Comparison of ENCODE assay signal across 9 cellular contexts in genomic region chr19:55383279-55383788, GRCh38. TPM values are rescaled to one million over a fixed set of nuclear protein-coding genes. Genes with fewer than 3 reads are reported as not detected.
DNase-seq lines count a peak whose midpoint lies in the region; ATAC-seq, FAIRE-seq and TF ChIP-seq lines count a peak whose summit lies in the region.
"Had no signal": no experiment of that assay in that cellular context is flagged by ENCODE, and none has a peak within 500 bp of the region (broad histone marks: within the 10 kb centered on the region; RNA-seq: fewer than 3 reads in every experiment).

No MANE protein-coding gene starts in this region.

- POLR2A ChIA-PET in SK-N-SH (lab: Yijun Ruan, JAX), result interaction anchor here (0.6 to 1.9 kb wide), 9 partner anchors 15 to 167 kb away, joined by 3 to 12 read pairs (median 3); partner anchors contain the start of genes KMT5C, UBE2S and ZNF628
- POLR2A ChIA-PET in activated CD4-positive, alpha-beta T cell treated with anti-CD3 and anti-CD28 coated beads, Interleukin-2, amount 10 ng/mL, durations not matched to agents 7 days and 5 days (lab: Charles Lee), result interaction anchor here (0.9 to 2.6 kb wide), 4 partner anchors 22 to 124 kb away, joined by 3 to 12 read pairs (median 4); partner anchors contain the start of genes PPP6R1 and UBE2S

- H3K27me3 Mint-ChIP-seq in activated CD4-positive, alpha-beta T cell treated with anti-CD3 and anti-CD28 coated beads, Interleukin-2, amount 10 ng/mL, durations not matched to agents 7 days and 5 days, result no peaks in the 10 kb centered on the region

- intact Hi-C loops in kidney (cut with DNase I), result no loop called here

- H3K9me2 ChIP-seq in SK-N-SH (no peaks in the 10 kb centered on the region), hepatocyte (replicated peaks; ENCODE audit: insufficient read depth) (no peaks in the 10 kb centered on the region)

- H4K20me1 ChIP-seq in SK-N-SH (ENCODE audit: insufficient read depth) (peaks cover 24% of the 10 kb centered on the region), hepatocyte (ENCODE audit: insufficient read depth, poor library complexity, severe bottlenecking) (peaks cover 25% of the 10 kb centered on the region)

- H3K27me3 ChIP-seq in SK-N-SH (ENCODE audit: insufficient read depth), result no peaks in the 10 kb centered on the region
- no peaks in the 10 kb centered on the region for H3K27me3 ChIP-seq in hepatocyte
- peaks cover 0 to 3% (median 0%) of the 10 kb centered on the region in 5 donors for H3K27me3 ChIP-seq in subcutaneous abdominal adipose tissue (ENCODE audit: control insufficient read depth in 5 of 5, insufficient read depth in 4 of 5, low read length in 5 of 5)

- peaks cover 47% of the 10 kb centered on the region for H3K4me1 Mint-ChIP-seq in activated CD4-positive, alpha-beta T cell treated with anti-CD3 and anti-CD28 coated beads, Interleukin-2, amount 10 ng/mL, durations not matched to agents 7 days and 5 days

- no peak for FAIRE-seq in kidney (lab: Jason Lieb, UNC)
- FAIRE-seq: G401.6 had no signal

- H3F3A ChIP-seq in SK-N-SH (replicated peaks; ENCODE audit: insufficient read depth), result peaks cover 9% of the 10 kb centered on the region

- H3K79me2 ChIP-seq in SK-N-SH (ENCODE audit: insufficient read depth) (peaks cover 26% of the 10 kb centered on the region), hepatocyte (peaks cover 40% of the 10 kb centered on the region)

- 30% methylated on average over 24 of the region's 31 CpGs for WGBS in SK-N-SH (ENCODE audit: low lambda C conversion rate)
- WGBS in hepatocyte (ENCODE audit: low lambda C conversion rate, missing lambda C conversion rate), result 43% methylated on average over 9 of the region's 31 CpGs

- H3K4me2 ChIP-seq in SK-N-SH, result peak overlapping the region; percentile 59
- peak overlapping the region; percentile 90 for H3K4me2 ChIP-seq in hepatocyte

- no peak for ATAC-seq in SK-N-SH treated with all-trans-retinoic acid at 6 μM for 48 hours
- ATAC-seq in HG03280 (IDR thresholded peaks at IDR 0.05; ENCODE audit: unreplicated experiment), result no peak

- H3K36me3 ChIP-seq in SK-N-SH (replicated peaks in 1 of 2; ENCODE audit: control insufficient read depth in 1 of 2, insufficient read depth in 2 of 2, low read length in 1 of 2) (peaks cover 16 to 23% of the 10 kb centered on the region in 2 experiments), hepatocyte (replicated peaks; ENCODE audit: insufficient read depth, low read depth) (no peaks in the 10 kb centered on the region), subcutaneous abdominal adipose tissue (ENCODE audit: control insufficient read depth in 5 of 5, insufficient read depth in 5 of 5, low read length in 5 of 5) (peaks cover 0 to 15% (median 13%) of the 10 kb centered on the region in 5 donors), kidney (ENCODE audit: control insufficient read depth in 1 of 2, insufficient read depth in 2 of 2, low read length in 2 of 2) (peaks cover 3 to 14% of the 10 kb centered on the region in 2 donors)

- peak overlapping the region; percentile 88 for H3K4me3 Mint-ChIP-seq in activated CD4-positive, alpha-beta T cell treated with anti-CD3 and anti-CD28 coated beads, Interleukin-2, amount 10 ng/mL, durations not matched to agents 7 days and 5 days

- CTCF ChIA-PET in SK-N-SH (lab: Yijun Ruan, JAX), result interaction anchor here (0.7 to 2.9 kb wide), 21 partner anchors 10 to 271 kb away, joined by 3 to 33 read pairs (median 4); partner anchors contain the start of genes IL11 and KMT5C
- CTCF ChIA-PET in activated CD4-positive, alpha-beta T cell treated with anti-CD3 and anti-CD28 coated beads, Interleukin-2, amount 10 ng/mL, durations not matched to agents 7 days and 5 days (lab: Charles Lee), result interaction anchor here (0.6 to 2.0 kb wide), 16 partner anchors 8 to 161 kb away, joined by 3 to 8 read pairs (median 4); no protein-coding TSS in a partner anchor

- no peak for TF ChIP-seq RAD21 in SK-N-SH (IDR thresholded peaks at IDR 0.05; ENCODE audit: low read length)

- no peak for TF ChIP-seq CTCF in SK-N-SH (IDR thresholded peaks at IDR 0.05)
- no peak for TF ChIP-seq CTCF in hepatocyte (IDR thresholded peaks at IDR 0.05; ENCODE audit: poor library complexity)
- TF ChIP-seq CTCF in kidney (IDR thresholded peaks at IDR 0.05; ENCODE audit: borderline replicate concordance, extremely low read depth, insufficient read depth), result no peak

- no peaks in the 10 kb centered on the region for H3K9me3 Mint-ChIP-seq in activated CD4-positive, alpha-beta T cell treated with anti-CD3 and anti-CD28 coated beads, Interleukin-2, amount 10 ng/mL, durations not matched to agents 7 days and 5 days

- peaks cover 39% of the 10 kb centered on the region for H3K36me3 Mint-ChIP-seq in activated CD4-positive, alpha-beta T cell treated with anti-CD3 and anti-CD28 coated beads, Interleukin-2, amount 10 ng/mL, durations not matched to agents 7 days and 5 days (ENCODE audit: low read depth)

- no peak for DNase-seq in SK-N-SH
- DNase-seq in activated CD4-positive, alpha-beta T cell treated with anti-CD3 and anti-CD28 coated beads, Interleukin-2, amount 10 ng/mL, durations not matched to agents 7 days and 5 days, result peak; percentile 29
- no peak for DNase-seq in hepatocyte (ENCODE audit: low spot score)
- DNase-seq in SK-N-DZ (ENCODE audit: low spot score), result no peak
- no peak for DNase-seq in kidney

- H3K9ac ChIP-seq in SK-N-SH, result no peak overlapping the region
- H3K9ac ChIP-seq in subcutaneous abdominal adipose tissue (ENCODE audit: low read length in 5 of 5), result peak overlapping the region in 1 of 5 donors; percentile 51
- H3K9ac ChIP-seq in kidney (ENCODE audit: low read length in 2 of 2), result peak overlapping the region in 1 of 2 donors; percentile 35

- peak overlapping the region; percentile 95 for H3K27ac Mint-ChIP-seq in activated CD4-positive, alpha-beta T cell treated with anti-CD3 and anti-CD28 coated beads, Interleukin-2, amount 10 ng/mL, durations not matched to agents 7 days and 5 days

- H3K27ac ChIP-seq in SK-N-SH (ENCODE audit: low read depth in 2 of 2, low read length in 1 of 2), result peak overlapping the region in 1 of 2 experiments; percentile 98; a peak in 2 of 4 replicates
- H3K27ac ChIP-seq in hepatocyte, result peak overlapping the region; percentile 70
- H3K27ac ChIP-seq in subcutaneous abdominal adipose tissue (ENCODE audit: low read depth, low read length), result no peak overlapping the region
- peak overlapping the region in 1 of 2 donors; percentile 22 for H3K27ac ChIP-seq in kidney (ENCODE audit: low read depth in 2 of 2, low read length in 2 of 2)

- H3K9me3 ChIP-seq in SK-N-SH (no peaks in the 10 kb centered on the region), hepatocyte (ENCODE audit: low read depth) (no peaks in the 10 kb centered on the region), subcutaneous abdominal adipose tissue (ENCODE audit: control insufficient read depth in 5 of 5, low read length in 5 of 5) (no peaks in the 10 kb centered on the region), kidney (ENCODE audit: control insufficient read depth in 1 of 2, low read length in 2 of 2) (no peaks in the 10 kb centered on the region)

- TF ChIP-seq EP300 in SK-N-SH (IDR thresholded peaks at IDR 0.05; ENCODE audit: borderline replicate concordance in 1 of 2, low read depth in 1 of 2, low read length in 1 of 2), result no peak

- H3K4me3 ChIP-seq in SK-N-SH (ENCODE audit: low read depth in 2 of 2, low read length in 1 of 2), result peak overlapping the region in 1 of 2 experiments; percentile 18; a peak in 2 of 4 replicates
- H3K4me3 ChIP-seq in hepatocyte, result peak overlapping the region; percentile 1
- H3K4me3 ChIP-seq in subcutaneous abdominal adipose tissue (ENCODE audit: low read depth in 1 of 5, low read length in 5 of 5), result peak overlapping the region; percentile 37 to 62 (median 48)
- peak overlapping the region in 1 of 2 donors; percentile 48 for H3K4me3 ChIP-seq in kidney (ENCODE audit: low read length in 2 of 2)

- no peak overlapping the region for H2AFZ ChIP-seq in SK-N-SH (ENCODE audit: low read depth)
- H2AFZ ChIP-seq in hepatocyte, result peak overlapping the region; percentile 51

- H3K4me1 ChIP-seq in SK-N-SH (ENCODE audit: control insufficient read depth in 1 of 2, insufficient read depth in 2 of 2, low read depth in 1 of 2, low read length in 1 of 2) (peaks cover 13 to 37% of the 10 kb centered on the region in 2 experiments; a peak in 3 of 4 replicates), hepatocyte (ENCODE audit: insufficient read depth) (peaks cover 33% of the 10 kb centered on the region), subcutaneous abdominal adipose tissue (ENCODE audit: control insufficient read depth in 5 of 5, insufficient read depth in 5 of 5, low read length in 5 of 5) (peaks cover 15 to 43% (median 40%) of the 10 kb centered on the region in 5 donors), kidney (ENCODE audit: control insufficient read depth in 1 of 2, insufficient read depth in 1 of 2, low read depth in 1 of 2, low read length in 2 of 2) (peaks cover 22 to 31% of the 10 kb centered on the region in 2 donors)

RNA-seq across cellular contexts. Expression of gene TMEM238, which starts 0.8 kb away (rescaled TPM):
- polyA plus RNA-seq in SK-N-SH (2012; rRNA removed) (0.08 and 0.12 TPM in 2 replicates), hepatocyte (29.6 and 39.2 TPM in 2 replicates), kidney (ENCODE audit: insufficient read depth, low read depth, low replicate concordance) (8.1 TPM)
- 0.03 and 0.05 TPM in 2 replicates for polyA plus RNA-seq in SK-N-SH (2012; cell fraction: cytosol; rRNA removed)
- 0.12 TPM in 1 of 2 replicates, not detected in the other for polyA plus RNA-seq in SK-N-SH (2012; cell fraction: nucleus; rRNA removed)
- total RNA-seq in activated CD4-positive, alpha-beta T cell treated with anti-CD3 and anti-CD28 coated beads, Interleukin-2, amount 10 ng/mL, durations not matched to agents 7 days and 5 days, result 10 to 100 TPM; 20.6 to 29.8 TPM
- total RNA-seq in hepatocyte (1.8 and 9.1 TPM in 2 replicates), kidney (24.3 TPM)
- 1.1 TPM in 1 of 2 replicates, not detected in the other for polyA plus RNA-seq in SK-N-DZ (2014; cell fraction: cytosol; rRNA removed)
- not detected in 2 replicates for polyA plus RNA-seq in SK-N-DZ (2014; cell fraction: nucleus; rRNA removed)

RNA-seq across cellular contexts. Expression of gene RPL28, which starts 2.4 kb away (rescaled TPM):
- polyA plus RNA-seq in SK-N-SH (2012; rRNA removed) (2,297 and 2,368 TPM in 2 replicates), hepatocyte (410 and 437 TPM in 2 replicates), kidney (ENCODE audit: insufficient read depth, low read depth, low replicate concordance) (1,453 TPM)
- polyA plus RNA-seq in SK-N-SH (2012; cell fraction: cytosol; rRNA removed), result 721 and 1,465 TPM in 2 replicates
- polyA plus RNA-seq in SK-N-SH (2012; cell fraction: nucleus; rRNA removed), result 482 and 618 TPM in 2 replicates
- total RNA-seq in activated CD4-positive, alpha-beta T cell treated with anti-CD3 and anti-CD28 coated beads, Interleukin-2, amount 10 ng/mL, durations not matched to agents 7 days and 5 days, result 1,000 to 10,000 TPM; 3,109 to 3,457 TPM
- total RNA-seq in hepatocyte (604 and 984 TPM in 2 replicates), kidney (1,259 TPM)
- polyA plus RNA-seq in SK-N-DZ (2014; cell fraction: cytosol; rRNA removed), result 94.8 and 145 TPM in 2 replicates
- 128 and 220 TPM in 2 replicates for polyA plus RNA-seq in SK-N-DZ (2014; cell fraction: nucleus; rRNA removed)

RNA-seq across cellular contexts. Expression of gene TMEM190, which starts 6.7 kb away (rescaled TPM):
- polyA plus RNA-seq in SK-N-SH (2012; rRNA removed) (0.77 and 0.91 TPM in 2 replicates), hepatocyte (6.6 and 13.0 TPM in 2 replicates), kidney (ENCODE audit: insufficient read depth, low read depth, low replicate concordance) (not detected)
- polyA plus RNA-seq in SK-N-SH (2012; cell fraction: cytosol; rRNA removed), result 0.08 and 0.30 TPM in 2 replicates
- 14.1 and 29.8 TPM in 2 replicates for polyA plus RNA-seq in SK-N-SH (2012; cell fraction: nucleus; rRNA removed)
- total RNA-seq in activated CD4-positive, alpha-beta T cell treated with anti-CD3 and anti-CD28 coated beads, Interleukin-2, amount 10 ng/mL, durations not matched to agents 7 days and 5 days, result not detected
- total RNA-seq in hepatocyte (not detected in 2 replicates), kidney (not detected)
- polyA plus RNA-seq in SK-N-DZ (2014; cell fraction: cytosol; rRNA removed), result not detected in 2 replicates
- polyA plus RNA-seq in SK-N-DZ (2014; cell fraction: nucleus; rRNA removed), result not detected in 2 replicates

RNA-seq across cellular contexts. Expression of gene IL11, which starts 13.1 kb away (rescaled TPM):
- polyA plus RNA-seq in SK-N-SH (2012; rRNA removed) (13.2 and 16.1 TPM in 2 replicates), hepatocyte (6.6 and 8.5 TPM in 2 replicates), kidney (ENCODE audit: insufficient read depth, low read depth, low replicate concordance) (0.37 TPM)
- polyA plus RNA-seq in SK-N-SH (2012; cell fraction: cytosol; rRNA removed), result 8.4 and 11.0 TPM in 2 replicates
- polyA plus RNA-seq in SK-N-SH (2012; cell fraction: nucleus; rRNA removed), result 22.6 and 33.5 TPM in 2 replicates
- under 1 TPM; 0.27 TPM for total RNA-seq in activated CD4-positive, alpha-beta T cell treated with anti-CD3 and anti-CD28 coated beads, Interleukin-2, amount 10 ng/mL, durations not matched to agents 7 days and 5 days
- total RNA-seq in hepatocyte (1.4 and 4.4 TPM in 2 replicates), kidney (0.47 TPM)
- polyA plus RNA-seq in SK-N-DZ (2014; cell fraction: cytosol; rRNA removed), result 1.8 and 2.5 TPM in 2 replicates
- 4.2 and 9.1 TPM in 2 replicates for polyA plus RNA-seq in SK-N-DZ (2014; cell fraction: nucleus; rRNA removed)

RNA-seq across cellular contexts. Expression of gene GARIN5B, which starts 20.3 kb away (rescaled TPM):
- polyA plus RNA-seq in SK-N-SH (2012; rRNA removed), result not detected in 2 replicates
- not detected in 2 replicates for polyA plus RNA-seq in SK-N-SH (2012; cell fraction: cytosol; rRNA removed)
- 0.06 and 0.10 TPM in 2 replicates for polyA plus RNA-seq in SK-N-SH (2012; cell fraction: nucleus; rRNA removed)
- not detected for total RNA-seq in activated CD4-positive, alpha-beta T cell treated with anti-CD3 and anti-CD28 coated beads, Interleukin-2, amount 10 ng/mL, durations not matched to agents 7 days and 5 days
- not detected in 2 replicates for total RNA-seq in hepatocyte
- 0.18 TPM in 1 of 2 replicates, not detected in the other for polyA plus RNA-seq in hepatocyte
- polyA plus RNA-seq in SK-N-DZ (2014; cell fraction: cytosol; rRNA removed), result not detected in 2 replicates
- 1.1 and 1.2 TPM in 2 replicates for polyA plus RNA-seq in SK-N-DZ (2014; cell fraction: nucleus; rRNA removed)
- total RNA-seq in kidney, result not detected
- polyA plus RNA-seq in kidney (ENCODE audit: insufficient read depth, low read depth, low replicate concordance), result not detected
